Comparison of ENCODE assay signal across 9 cellular contexts in genomic region chr9:131578778-131579504, GRCh38. TPM values are rescaled to one million over a fixed set of nuclear protein-coding genes. Genes with fewer than 3 reads are reported as not detected.
DNase-seq lines count a peak whose midpoint lies in the region; ATAC-seq and TF ChIP-seq lines count a peak whose summit lies in the region.
"Had no signal": no experiment of that assay in that cellular context is flagged by ENCODE, and none has a peak within 500 bp of the region (broad histone marks: within the 10 kb centered on the region; RNA-seq: fewer than 3 reads in every experiment).

No MANE protein-coding gene starts in this region.

- no peak overlapping the region for H2BK5ac ChIP-seq in mesenchymal stem cell (ENCODE audit: low read depth, low read length, poor library complexity, severe bottlenecking)

- no peak overlapping the region for H3K27ac ChIP-seq in mesenchymal stem cell (ENCODE audit: low read length, poor library complexity, severe bottlenecking)

- ATAC-seq in GM18499 (IDR thresholded peaks at IDR 0.05; ENCODE audit: insufficient read depth, unreplicated experiment) = peak; percentile 48
- ATAC-seq in HG03460 (IDR thresholded peaks at IDR 0.05; ENCODE audit: unreplicated experiment) = peak; percentile 68

- TF ChIP-seq CTCF in Calu3 (IDR thresholded peaks at IDR 0.05; ENCODE audit: unreplicated experiment) = no peak
- TF ChIP-seq CTCF in osteocyte (IDR thresholded peaks at IDR 0.05) = no peak

- H2BK12ac ChIP-seq in mesenchymal stem cell (ENCODE audit: low read length in 2 of 2) = no peak overlapping the region

- H4K8ac ChIP-seq in mesenchymal stem cell (ENCODE audit: low read length) = no peak overlapping the region

- no peaks in the 10 kb centered on the region for H3K4me1 ChIP-seq in mesenchymal stem cell (ENCODE audit: control insufficient read depth, insufficient read depth, low read depth, low read length)

- H3K4ac ChIP-seq in mesenchymal stem cell (ENCODE audit: low read depth in 1 of 2, low read length in 2 of 2) = no peak overlapping the region

- no peak overlapping the region for H3K4me2 ChIP-seq in mesenchymal stem cell (ENCODE audit: low read length, poor library complexity, severe bottlenecking)

- H2BK120ac ChIP-seq in mesenchymal stem cell (ENCODE audit: low read depth, low read length) = no peak overlapping the region

- no peak overlapping the region for H3K18ac ChIP-seq in mesenchymal stem cell (ENCODE audit: low read depth in 1 of 2, low read length in 2 of 2)

- intact Hi-C loops in Calu3 (cut with micrococcal nuclease; ENCODE audit: unreplicated experiment) = no loop called here

- H3K4me3 Mint-ChIP-seq in Calu3 (ENCODE audit: low read depth, unreplicated experiment) (no peak overlapping the region), osteocyte (ENCODE audit: unreplicated experiment) (no peak overlapping the region)

- H3K36me3 Mint-ChIP-seq in Calu3 (ENCODE audit: insufficient read depth, unreplicated experiment) (no peaks in the 10 kb centered on the region), osteocyte (ENCODE audit: unreplicated experiment) (peaks cover 23% of the 10 kb centered on the region)

- no peak overlapping the region for H3K4me3 ChIP-seq in mesenchymal stem cell (ENCODE audit: insufficient read depth in 1 of 2, low read depth in 1 of 2, low read length in 2 of 2)

- no peak overlapping the region for H3K23ac ChIP-seq in mesenchymal stem cell (ENCODE audit: low read length in 2 of 2)

- no peaks in the 10 kb centered on the region for H3K27me3 ChIP-seq in mesenchymal stem cell (ENCODE audit: control insufficient read depth in 1 of 2, insufficient read depth in 1 of 2, low read length in 2 of 2)

- H3K9me3 ChIP-seq in mesenchymal stem cell (ENCODE audit: control insufficient read depth, low read length) = no peaks in the 10 kb centered on the region

- peaks cover 83 to 88% of the 10 kb centered on the region in 2 experiments for H3K36me3 ChIP-seq in mesenchymal stem cell (ENCODE audit: control insufficient read depth in 1 of 2, insufficient read depth in 2 of 2, low read depth in 1 of 2, low read length in 2 of 2)

- H3K4me1 Mint-ChIP-seq in Calu3 (ENCODE audit: low read depth, unreplicated experiment) (no peaks in the 10 kb centered on the region), osteocyte (ENCODE audit: unreplicated experiment) (peaks cover 2% of the 10 kb centered on the region)

- no peak overlapping the region for H3K9ac ChIP-seq in mesenchymal stem cell (ENCODE audit: low read length)

- H3K9me3 Mint-ChIP-seq in Calu3 (ENCODE audit: low read depth, unreplicated experiment) (no peaks in the 10 kb centered on the region), osteocyte (ENCODE audit: unreplicated experiment) (no peaks in the 10 kb centered on the region)

- 93% methylated on average over 25 of the region's 26 CpGs for WGBS in mesenchymal stem cell

- H3K14ac ChIP-seq in mesenchymal stem cell (ENCODE audit: low read length in 2 of 2) = no peak overlapping the region

- no TSS peak for BruUV-seq in Calu3 (replicated peaks; lab: Mats Ljungman, UMichigan)

- no peaks in the 10 kb centered on the region for H3K79me1 ChIP-seq in mesenchymal stem cell (replicated peaks; ENCODE audit: low read length, poor library complexity, severe bottlenecking)

- H2AFZ ChIP-seq in mesenchymal stem cell (ENCODE audit: low read depth, low read length) = no peak overlapping the region

- peak; percentile 50 for DNase-seq in activated naive CD4-positive, alpha-beta T cell treated with anti-CD3 and anti-CD28 coated beads, Interleukin-2, amount 50 U/mL, for 16 hours
- DNase-seq in stimulated activated CD4-positive, alpha-beta T cell treated with anti-CD3 and anti-CD28 coated beads, Interleukin-12 subunit alpha, Interleukin-12 subunit beta, amount 100 ng/mL, for 24 hours (ENCODE audit: low read depth in 2 of 2) = peak; percentile 17 to 20
- DNase-seq in mesenchymal stem cell (no peak), Calu3 (no peak), dedifferentiated amniotic fluid mesenchymal stem cell (ENCODE audit: extremely low spot score) (no peak), osteocyte (ENCODE audit: extremely low spot score, unreplicated experiment) (no peak)

- no peak overlapping the region for H2AK5ac ChIP-seq in mesenchymal stem cell (ENCODE audit: low read length, severe bottlenecking)

- no peak overlapping the region for H2BK15ac ChIP-seq in mesenchymal stem cell (ENCODE audit: low read depth, poor library complexity, severe bottlenecking)

- H3K27me3 Mint-ChIP-seq in Calu3 (ENCODE audit: unreplicated experiment) (no peaks in the 10 kb centered on the region), osteocyte (ENCODE audit: unreplicated experiment) (no peaks in the 10 kb centered on the region)

- no peak overlapping the region for H3K27ac Mint-ChIP-seq in Calu3 (ENCODE audit: unreplicated experiment)
- no peak overlapping the region for H3K27ac Mint-ChIP-seq in osteocyte (ENCODE audit: unreplicated experiment)

- H4K91ac ChIP-seq in mesenchymal stem cell (ENCODE audit: low read length) = no peak overlapping the region

- CTCF ChIA-PET in Calu3 (lab: Charles Lee) = no interaction called here

RNA-seq across cellular contexts. Expression of gene PRRT1B, which starts 33.6 kb away (rescaled TPM):
- polyA plus RNA-seq in mesenchymal stem cell (2013, experiment 1 of 2) = not detected
- polyA plus RNA-seq in mesenchymal stem cell (2013, experiment 2 of 2) = not detected
- not detected in 2 replicates for total RNA-seq in Calu3 (2022)
- total RNA-seq in osteocyte = not detected in 2 replicates
- total RNA-seq: lower leg skin had no signal

RNA-seq across cellular contexts. Expression of gene UCK1, which starts 47.9 kb away (rescaled TPM):
- polyA plus RNA-seq in mesenchymal stem cell (2013, experiment 1 of 2) = 14.0 TPM
- polyA plus RNA-seq in mesenchymal stem cell (2013, experiment 2 of 2) = 14.2 TPM
- total RNA-seq in Calu3 (2022) = 16.0 and 19.6 TPM in 2 replicates
- total RNA-seq in osteocyte = 30.7 and 32.2 TPM in 2 replicates

Comparison
In these comparisons a context has a peak if more than half of its experiments do, and no peak if none do; other contexts are left out.
1. DNase-seq: peak in activated naive CD4-positive, alpha-beta T cell treated with anti-CD3 and anti-CD28 coated beads, Interleukin-2, amount 50 U/mL, for 16 hours (single experiment) and stimulated activated CD4-positive, alpha-beta T cell treated with anti-CD3 and anti-CD28 coated beads, Interleukin-12 subunit alpha, Interleukin-12 subunit beta, amount 100 ng/mL, for 24 hours (2 of 2); none in mesenchymal stem cell (single experiment), Calu3 (single experiment), dedifferentiated amniotic fluid mesenchymal stem cell (single experiment) and osteocyte (single experiment).